In the genomic region with DNA sequence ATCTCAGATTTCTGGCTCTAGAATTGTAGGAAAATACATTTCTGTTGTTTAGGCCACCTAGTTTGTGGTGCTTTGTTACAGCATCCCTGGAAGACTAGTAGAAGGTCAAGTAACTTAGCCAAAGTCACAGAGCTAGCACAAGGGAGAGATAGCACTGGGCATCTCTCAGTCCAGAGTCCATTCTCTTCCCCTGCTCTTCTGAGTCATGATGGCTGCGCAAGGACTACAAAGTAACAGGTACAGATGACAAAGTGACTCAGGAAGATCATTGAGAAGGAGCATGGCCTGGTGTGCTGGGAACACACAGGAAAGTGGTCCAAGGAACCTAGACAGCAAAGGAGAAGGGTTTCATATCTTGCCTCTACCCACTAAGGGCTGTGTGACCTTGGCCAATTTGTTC, we compare ENCODE assay signal across 37 cellular contexts. TPM values are rescaled to one million over a fixed set of nuclear protein-coding genes. Genes with fewer than 3 reads are reported as not detected.
"Had no signal": no experiment of that assay in that cellular context is flagged by ENCODE, and none has a peak within 500 bp of the region (broad histone marks: within the 10 kb centered on the region; RNA-seq: fewer than 3 reads in every experiment).

No MANE protein-coding gene starts in this region.

- ATAC-seq: activated CD8-positive, alpha-beta T cell treated with anti-CD3 and anti-CD28 coated beads for 36 hours; activated naive CD4-positive, alpha-beta T cell treated with anti-CD3 and anti-CD28 coated beads, Interleukin-2, amount 50 U/mL, for 72 hours; activated T-cell treated with anti-CD3 and anti-CD28 coated beads, Interleukin-2, amount 50 U/mL, for 4 hours; activated T-cell treated with anti-CD3 and anti-CD28 coated beads, Interleukin-2, amount 50 U/mL, for 72 hours; activated T-helper 17 cell treated with anti-CD3 and anti-CD28 coated beads, Interleukin-2, amount 50 U/mL, for 72 hours had no signal

- H3K36me3 ChIP-seq: adrenal gland, brain microvascular endothelial cell, breast epithelium had no signal

- H3K27ac Mint-ChIP-seq: activated B cell treated with CpG ODN at 0.5 μM for 24 hours; activated CD4-positive, alpha-beta memory T cell treated with anti-CD3 and anti-CD28 coated beads for 36 hours; activated CD4-positive, alpha-beta T cell treated with anti-CD3 and anti-CD28 coated beads, Interleukin-2, amount 10 ng/mL, durations not matched to agents 24 days and 14 days; activated CD8-positive, alpha-beta T cell treated with anti-CD3 and anti-CD28 coated beads for 36 hours; activated naive CD4-positive, alpha-beta T cell treated with anti-CD3 and anti-CD28 coated beads for 36 hours; activated naive CD4-positive, alpha-beta T cell treated with anti-CD3 and anti-CD28 coated beads, Interleukin-2, amount 50 U/mL, for 72 hours; activated naive CD8-positive, alpha-beta T cell treated with anti-CD3 and anti-CD28 coated beads for 36 hours; activated T-cell treated with anti-CD3 and anti-CD28 coated beads, Interleukin-2, amount 50 U/mL, for 72 hours; activated T-helper 1 cell treated with anti-CD3 and anti-CD28 coated beads, Interleukin-12 subunit alpha, Interleukin-12 subunit beta, Interleukin-2, Interleukin-4 antibody, amounts not matched to agents 30 ng/mL and 10 ng/mL and 1 ng/mL, durations not matched to agents 14 hours and 24 hours and 36 hours; activated T-helper 17 cell treated with anti-CD3 and anti-CD28 coated beads, Interleukin-2, amount 50 U/mL, for 72 hours; T-helper 1 cell treated with Interleukin-12 subunit alpha and Interleukin-12 subunit beta and Interleukin-4 antibody, amounts not matched to agents 30 μg/mL and 1 μg/mL, for 36 hours; T-helper 2 cell treated with Interferon-gamma antibody and Interleukin-4, amounts not matched to agents 5 μg/mL and 100 μg/mL, for 36 hours had no signal

- H3K4me1 Mint-ChIP-seq: activated B cell treated with CpG ODN at 0.5 μM for 24 hours; activated CD4-positive, alpha-beta T cell treated with anti-CD3 and anti-CD28 coated beads, Interleukin-2, amount 10 ng/mL, durations not matched to agents 24 days and 14 days; activated naive CD8-positive, alpha-beta T cell treated with anti-CD3 and anti-CD28 coated beads for 36 hours; activated T-helper 17 cell treated with anti-CD3 and anti-CD28 coated beads, Interleukin-2, amount 50 U/mL, for 72 hours had no signal

- H3K4me1 ChIP-seq: adrenal gland, body of pancreas, breast epithelium had no signal

- H3K9me3 Mint-ChIP-seq: activated B cell treated with CpG ODN at 0.5 μM for 24 hours; activated CD4-positive, alpha-beta memory T cell treated with anti-CD3 and anti-CD28 coated beads for 36 hours; activated CD4-positive, alpha-beta T cell treated with anti-CD3 and anti-CD28 coated beads, Interleukin-2, amount 10 ng/mL, durations not matched to agents 24 days and 14 days; activated CD8-positive, alpha-beta T cell treated with anti-CD3 and anti-CD28 coated beads for 36 hours; activated naive CD4-positive, alpha-beta T cell treated with anti-CD3 and anti-CD28 coated beads for 36 hours; activated naive CD4-positive, alpha-beta T cell treated with anti-CD3 and anti-CD28 coated beads, Interleukin-2, amount 50 U/mL, for 72 hours; activated naive CD8-positive, alpha-beta T cell treated with anti-CD3 and anti-CD28 coated beads for 36 hours; activated T-cell treated with anti-CD3 and anti-CD28 coated beads, Interleukin-2, amount 50 U/mL, for 4 hours; activated T-cell treated with anti-CD3 and anti-CD28 coated beads, Interleukin-2, amount 50 U/mL, for 72 hours; activated T-helper 1 cell treated with anti-CD3 and anti-CD28 coated beads, Interleukin-12 subunit alpha, Interleukin-12 subunit beta, Interleukin-2, Interleukin-4 antibody, amounts not matched to agents 30 ng/mL and 10 ng/mL and 1 ng/mL, durations not matched to agents 14 hours and 24 hours and 36 hours; activated T-helper 17 cell treated with anti-CD3 and anti-CD28 coated beads, Interleukin-2, amount 50 U/mL, for 72 hours; T-helper 1 cell treated with Interleukin-12 subunit alpha and Interleukin-12 subunit beta and Interleukin-4 antibody, amounts not matched to agents 30 μg/mL and 1 μg/mL, for 36 hours; T-helper 2 cell treated with Interferon-gamma antibody and Interleukin-4, amounts not matched to agents 5 μg/mL and 100 μg/mL, for 36 hours had no signal

- H3K4me3 Mint-ChIP-seq: activated B cell treated with CpG ODN at 0.5 μM for 24 hours; activated CD4-positive, alpha-beta memory T cell treated with anti-CD3 and anti-CD28 coated beads for 36 hours; activated CD4-positive, alpha-beta T cell treated with anti-CD3 and anti-CD28 coated beads, Interleukin-2, amount 10 ng/mL, durations not matched to agents 24 days and 14 days; activated CD8-positive, alpha-beta T cell treated with anti-CD3 and anti-CD28 coated beads for 36 hours; activated naive CD4-positive, alpha-beta T cell treated with anti-CD3 and anti-CD28 coated beads for 36 hours; activated naive CD8-positive, alpha-beta T cell treated with anti-CD3 and anti-CD28 coated beads for 36 hours; activated T-cell treated with anti-CD3 and anti-CD28 coated beads, Interleukin-2, amount 50 U/mL, for 4 hours; activated T-cell treated with anti-CD3 and anti-CD28 coated beads, Interleukin-2, amount 50 U/mL, for 72 hours; activated T-helper 1 cell treated with anti-CD3 and anti-CD28 coated beads, Interleukin-12 subunit alpha, Interleukin-12 subunit beta, Interleukin-2, Interleukin-4 antibody, amounts not matched to agents 30 ng/mL and 10 ng/mL and 1 ng/mL, durations not matched to agents 14 hours and 24 hours and 36 hours; activated T-helper 17 cell treated with anti-CD3 and anti-CD28 coated beads, Interleukin-2, amount 50 U/mL, for 72 hours; T-helper 1 cell treated with Interleukin-12 subunit alpha and Interleukin-12 subunit beta and Interleukin-4 antibody, amounts not matched to agents 30 μg/mL and 1 μg/mL, for 36 hours; T-helper 2 cell treated with Interferon-gamma antibody and Interleukin-4, amounts not matched to agents 5 μg/mL and 100 μg/mL, for 36 hours had no signal

- DNase-seq: activated B cell treated with CpG ODN at 0.5 μM for 24 hours; activated CD4-positive, alpha-beta memory T cell treated with anti-CD3 and anti-CD28 coated beads for 36 hours; activated CD4-positive, alpha-beta T cell treated with anti-CD3 and anti-CD28 coated beads for 4 hours; activated CD4-positive, alpha-beta T cell treated with anti-CD3 and anti-CD28 coated beads, Interleukin-2, amount 10 ng/mL, durations not matched to agents 24 days and 14 days; activated CD4-positive, alpha-beta T cell treated with anti-CD3 and anti-CD28 coated beads, Interleukin-2, amount 50 U/mL, for 1 hour; activated CD4-positive, alpha-beta T cell treated with anti-CD3 and anti-CD28 coated beads, Interleukin-2, amount 50 U/mL, for 4 hours; activated CD4-positive, CD25-positive, alpha-beta regulatory T cell treated with anti-CD3 and anti-CD28 coated beads, Interleukin-2, amount 50 U/mL, for 72 hours; activated CD8-positive, alpha-beta memory T cell treated with anti-CD3 and anti-CD28 coated beads, Interleukin-2, amount 50 U/mL, for 4 hours; activated CD8-positive, alpha-beta T cell treated with anti-CD3 and anti-CD28 coated beads for 36 hours; activated effector memory CD4-positive, alpha-beta T cell treated with anti-CD3 and anti-CD28 coated beads, Interleukin-2, amount 50 U/mL, for 16 hours; activated gamma-delta T cell treated with Interleukin-2 at 50 U/mL for 16 hours; activated naive CD4-positive, alpha-beta T cell; activated naive CD4-positive, alpha-beta T cell treated with anti-CD3 and anti-CD28 coated beads for 36 hours; activated naive CD4-positive, alpha-beta T cell treated with anti-CD3 and anti-CD28 coated beads, Interleukin-2, amount 50 U/mL, for 16 hours; activated naive CD8-positive, alpha-beta T cell treated with anti-CD3 and anti-CD28 coated beads for 36 hours; activated T-cell treated with anti-CD3 and anti-CD28 coated beads, Interleukin-2, amount 50 U/mL, for 4 hours; activated T-cell treated with anti-CD3 and anti-CD28 coated beads, Interleukin-2, amount 50 U/mL, for 72 hours; adrenal gland; amniotic stem cell; aorta; body of pancreas; brain microvascular endothelial cell; central memory CD4-positive, alpha-beta T cell; T-helper 1 cell; T-helper 2 cell; T-helper 9 cell had no signal

- H3K9me3 ChIP-seq: adrenal gland, body of pancreas, breast epithelium had no signal

- FAIRE-seq: astrocyte, TTC549 had no signal

- H3K4me3 ChIP-seq: adrenal gland, body of pancreas, breast epithelium had no signal

- H3K36me3 Mint-ChIP-seq: activated CD4-positive, alpha-beta memory T cell treated with anti-CD3 and anti-CD28 coated beads for 36 hours; activated naive CD4-positive, alpha-beta T cell treated with anti-CD3 and anti-CD28 coated beads, Interleukin-2, amount 50 U/mL, for 72 hours; activated naive CD8-positive, alpha-beta T cell treated with anti-CD3 and anti-CD28 coated beads for 36 hours had no signal

- H3K27ac ChIP-seq: adrenal gland, body of pancreas, brain microvascular endothelial cell, breast epithelium, VCaP had no signal

- H3K27me3 ChIP-seq: adrenal gland, body of pancreas, brain microvascular endothelial cell, breast epithelium had no signal

- H3K27me3 Mint-ChIP-seq: activated CD4-positive, alpha-beta memory T cell treated with anti-CD3 and anti-CD28 coated beads for 36 hours; activated CD8-positive, alpha-beta T cell treated with anti-CD3 and anti-CD28 coated beads for 36 hours; activated naive CD8-positive, alpha-beta T cell treated with anti-CD3 and anti-CD28 coated beads for 36 hours had no signal

RNA-seq across cellular contexts. Expression of a gene that starts 19.3 kb away (rescaled TPM):
- total RNA-seq: activated B cell treated with CpG ODN at 0.5 μM for 24 hours; activated CD4-positive, alpha-beta memory T cell treated with anti-CD3 and anti-CD28 coated beads for 36 hours; activated CD4-positive, alpha-beta T cell treated with anti-CD3 and anti-CD28 coated beads, Interleukin-2, amount 10 ng/mL, durations not matched to agents 24 days and 14 days; activated CD8-positive, alpha-beta memory T cell treated with anti-CD3 and anti-CD28 coated beads for 36 hours; activated CD8-positive, alpha-beta T cell treated with anti-CD3 and anti-CD28 coated beads for 36 hours; activated naive CD4-positive, alpha-beta T cell treated with anti-CD3 and anti-CD28 coated beads for 36 hours; activated naive CD4-positive, alpha-beta T cell treated with anti-CD3 and anti-CD28 coated beads, Interleukin-2, amount 50 U/mL, for 72 hours; activated naive CD8-positive, alpha-beta T cell treated with anti-CD3 and anti-CD28 coated beads for 36 hours; activated T-cell treated with anti-CD3 and anti-CD28 coated beads, Interleukin-2, amount 50 U/mL, for 4 hours; activated T-cell treated with anti-CD3 and anti-CD28 coated beads, Interleukin-2, amount 50 U/mL, for 72 hours; activated T-helper 1 cell treated with anti-CD3 and anti-CD28 coated beads, Interleukin-12 subunit alpha, Interleukin-12 subunit beta, Interleukin-2, Interleukin-4 antibody, amounts not matched to agents 30 ng/mL and 10 ng/mL and 1 ng/mL, durations not matched to agents 14 hours and 24 hours and 36 hours; activated T-helper 17 cell treated with anti-CD3 and anti-CD28 coated beads, Interleukin-2, amount 50 U/mL, for 72 hours; aorta; astrocyte; body of pancreas; breast epithelium; cardiac septum had no signal
- polyA plus RNA-seq: aorta had no signal
